In the genomic region with DNA sequence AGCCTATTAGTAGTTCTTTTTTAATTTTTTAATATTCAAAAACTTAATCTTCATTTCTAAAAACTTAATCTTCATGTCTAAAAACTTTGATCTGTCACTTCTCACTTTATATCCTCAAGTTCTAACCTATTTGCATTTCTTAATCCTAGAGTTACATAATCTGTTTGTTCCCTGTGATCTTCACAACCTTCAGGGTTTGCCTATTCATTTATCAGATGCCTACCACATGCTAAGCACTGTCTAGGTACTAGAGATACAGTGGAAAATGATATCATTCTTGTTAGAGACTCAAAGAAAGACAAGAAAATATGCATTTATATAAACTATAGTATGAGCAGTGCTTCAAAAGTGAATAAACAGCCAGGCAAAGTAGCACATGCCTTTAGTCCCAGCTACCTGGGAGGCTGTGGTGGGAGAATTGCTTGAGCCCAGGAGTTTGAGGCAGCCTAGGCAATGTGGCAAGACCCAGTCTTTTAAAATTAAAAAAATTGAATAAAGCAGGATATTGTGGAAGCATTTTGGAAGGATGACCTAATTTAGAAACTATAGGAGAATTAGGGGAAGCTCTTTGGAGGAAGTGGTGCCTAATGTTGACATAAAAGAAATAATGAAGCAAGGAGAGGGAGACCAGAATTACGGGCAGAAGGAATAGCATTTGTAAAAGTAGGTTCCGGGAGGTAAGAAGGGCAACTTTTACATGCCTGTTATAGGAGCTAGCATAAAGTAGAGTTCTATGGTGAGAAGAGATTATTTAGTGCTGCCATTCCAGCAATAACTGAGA, we compare ENCODE assay signal across 20 cellular contexts.
DNase-seq lines count a peak whose midpoint lies in the region; ATAC-seq and TF ChIP-seq lines count a peak whose summit lies in the region.
"Had no signal": no experiment of that assay in that cellular context is flagged by ENCODE, and none has a peak within 500 bp of the region (broad histone marks: within the 10 kb centered on the region; RNA-seq: fewer than 3 reads in every experiment).

No MANE protein-coding gene starts in this region.

- intact Hi-C loops in head of caudate nucleus (cut with DNase I): no loop called here

- DNase-seq in AML-193 (lab: John Stamatoyannopoulos, UW): peak; percentile 18 to 28
- DNase-seq in OCI-M1 (lab: John Stamatoyannopoulos, UW): peak; percentile 57
- no peak for DNase-seq in effector memory CD8-positive, alpha-beta T cell
- no peak for DNase-seq in GM03348 (ENCODE audit: low spot score)
- no peak for DNase-seq in head of caudate nucleus
- no peak for DNase-seq in iPS-NIHi11 (ENCODE audit: low spot score)
- DNase-seq: activated CD4-positive, CD25-positive, alpha-beta regulatory T cell treated with anti-CD3 and anti-CD28 coated beads, Interleukin-2, amount 50 U/mL, for 72 hours; activated CD8-positive, alpha-beta memory T cell treated with anti-CD3 and anti-CD28 coated beads, Interleukin-2, amount 50 U/mL, for 48 hours; activated naive CD4-positive, alpha-beta T cell treated with anti-CD3 and anti-CD28 coated beads for 36 hours; brain microvascular endothelial cell; GDM1; NCI-H187 treated with DMSO at 0.1 percent for 48 hours; NCI-H524; RPMI8226; stimulated activated CD4-positive, alpha-beta T cell treated with anti-CD3 and anti-CD28 coated beads, Interleukin-4, amount 100 ng/mL, for 4 hours; T-helper 2 cell had no signal

- H3K27ac ChIP-seq in DOHH2 (ENCODE audit: low read depth, low read length): no peak overlapping the region
- H3K27ac ChIP-seq: brain microvascular endothelial cell, thoracic aorta had no signal

- peaks cover 21% of the 10 kb centered on the region; the same call in 1 of the 2 replicates for H3F3A ChIP-seq in DOHH2 (ENCODE audit: control insufficient read depth, insufficient read depth)

- H3K27ac Mint-ChIP-seq in effector memory CD8-positive, alpha-beta T cell: peak overlapping the region; percentile 32 to 60
- H3K27ac Mint-ChIP-seq: activated naive CD4-positive, alpha-beta T cell treated with anti-CD3 and anti-CD28 coated beads for 36 hours had no signal

- H3K4me3 Mint-ChIP-seq in effector memory CD8-positive, alpha-beta T cell: no peak overlapping the region
- H3K4me3 Mint-ChIP-seq: activated naive CD4-positive, alpha-beta T cell treated with anti-CD3 and anti-CD28 coated beads for 36 hours had no signal

- peak overlapping the region; percentile 42 for H3K4me2 ChIP-seq in DOHH2 (ENCODE audit: low read length)

- H3K36me3 Mint-ChIP-seq in effector memory CD8-positive, alpha-beta T cell (ENCODE audit: insufficient read depth): peaks cover 71% of the 10 kb centered on the region

- peaks cover 68% of the 10 kb centered on the region for H3K36me3 ChIP-seq in DOHH2 (ENCODE audit: control insufficient read depth, low read length)

- H3K27me3 ChIP-seq in DOHH2 (ENCODE audit: control insufficient read depth, low read length): no peaks in the 10 kb centered on the region
- H3K27me3 ChIP-seq: brain microvascular endothelial cell had no signal

- no peak for TF ChIP-seq CTCF in DOHH2 (IDR thresholded peaks at IDR 0.05; ENCODE audit: low read depth, low read length, poor library complexity, severe bottlenecking)

- H3K79me2 ChIP-seq in DOHH2 (ENCODE audit: control insufficient read depth, low read length): no peaks in the 10 kb centered on the region

- peaks cover 2 to 4% of the 10 kb centered on the region in 2 donors for H3K4me1 Mint-ChIP-seq in effector memory CD8-positive, alpha-beta T cell (ENCODE audit: low read depth in 2 of 2)

- no peaks in the 10 kb centered on the region for H3K9me3 Mint-ChIP-seq in effector memory CD8-positive, alpha-beta T cell
- H3K9me3 Mint-ChIP-seq: activated naive CD4-positive, alpha-beta T cell treated with anti-CD3 and anti-CD28 coated beads for 36 hours had no signal

- H3K9me2 ChIP-seq in DOHH2 (replicated peaks; ENCODE audit: control insufficient read depth, low read length): no peaks in the 10 kb centered on the region

- H3K4me1 ChIP-seq in DOHH2 (ENCODE audit: control insufficient read depth, low read length): peaks cover 22% of the 10 kb centered on the region

- no peaks in the 10 kb centered on the region for H3K9me3 ChIP-seq in DOHH2 (ENCODE audit: control insufficient read depth, insufficient read depth, low read length)
- H3K9me3 ChIP-seq: thoracic aorta had no signal

- H3K4me3 ChIP-seq in DOHH2 (ENCODE audit: low read length): no peak overlapping the region
- H3K4me3 ChIP-seq: skin epidermis, thoracic aorta had no signal

- ATAC-seq in effector memory CD8-positive, alpha-beta T cell (replicated peaks): no peak
- ATAC-seq in HG03469 (IDR thresholded peaks at IDR 0.05; ENCODE audit: unreplicated experiment): no peak

- H4K20me1 ChIP-seq in DOHH2 (ENCODE audit: control insufficient read depth, insufficient read depth, low read depth, low read length): no peaks in the 10 kb centered on the region

- H3K27me3 Mint-ChIP-seq in effector memory CD8-positive, alpha-beta T cell: no peaks in the 10 kb centered on the region

Comparison
In these comparisons a context has a peak if more than half of its experiments do, and no peak if none do; other contexts are left out.
1. DNase-seq: peak in AML-193 (2 of 2) and OCI-M1 (single experiment); none in effector memory CD8-positive, alpha-beta T cell (0 of 3), GM03348 (single experiment), head of caudate nucleus (0 of 42) and iPS-NIHi11 (single experiment).